In genomic region chr20:61819921-61820825, GRCh38 we compare ENCODE assay signal across 16 cellular contexts.
"Had no signal": no experiment of that assay in that cellular context is flagged by ENCODE, and none has a peak within 500 bp of the region (broad histone marks: within the 10 kb centered on the region; RNA-seq: fewer than 3 reads in every experiment).

No MANE protein-coding gene starts in this region.

- H3K9me3 ChIP-seq: sigmoid colon had no signal

- H3K27ac ChIP-seq: sigmoid colon, skin epidermis had no signal

- FAIRE-seq: endometrium, frontal cortex, keratinocyte, urothelium cell line had no signal

- ATAC-seq: esophagus mucosa, natural killer cell had no signal

- H3K36me3 Mint-ChIP-seq: immature natural killer cell, memory B cell, mesothelial cell of epicardium, natural killer cell had no signal

- H3K4me1 ChIP-seq: sigmoid colon had no signal

- DNase-seq: effector memory CD4-positive, alpha-beta T cell; immature natural killer cell; natural killer cell; sigmoid colon; stimulated activated CD4-positive, alpha-beta T cell treated with anti-CD3 and anti-CD28 coated beads, Interleukin-12 subunit alpha, Interleukin-12 subunit beta, amount 100 ng/mL, for 4 hours; stimulated activated naive CD4-positive, alpha-beta T cell treated with Interleukin-2 at 50 U/mL for 16 hours; trophoblast cell had no signal

- H3K27me3 ChIP-seq: sigmoid colon had no signal

- H3K36me3 ChIP-seq: sigmoid colon had no signal

- H3K27ac Mint-ChIP-seq: immature natural killer cell, memory B cell, mesothelial cell of epicardium, natural killer cell had no signal

- H3K4me1 Mint-ChIP-seq: central memory CD8-positive, alpha-beta T cell; immature natural killer cell; memory B cell; mesothelial cell of epicardium; natural killer cell had no signal

- H3K4me3 ChIP-seq: sigmoid colon, skin epidermis had no signal

- H3K4me3 Mint-ChIP-seq: central memory CD8-positive, alpha-beta T cell; immature natural killer cell; memory B cell; mesothelial cell of epicardium; natural killer cell had no signal
